In the genomic region with DNA sequence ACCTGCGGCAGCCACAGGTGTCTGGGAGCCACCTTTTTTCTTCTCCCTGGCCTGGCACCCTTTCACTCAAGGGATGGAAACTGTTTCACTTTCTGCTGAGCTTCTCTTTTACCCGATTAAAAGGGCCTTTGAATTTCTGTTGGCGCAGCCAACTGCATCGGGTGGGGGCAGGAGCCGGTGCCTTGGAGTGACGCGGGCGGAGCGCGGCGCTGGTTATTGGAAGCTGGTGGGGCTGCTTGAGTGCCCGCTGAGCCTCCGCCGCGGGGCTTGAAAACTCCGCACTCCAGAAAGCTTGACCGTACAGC, we compare ENCODE assay signal across 8 cellular contexts. TPM values are rescaled to one million over a fixed set of nuclear protein-coding genes. Genes with fewer than 3 reads are reported as not detected.
DNase-seq lines count a peak whose midpoint lies in the region; ATAC-seq and TF ChIP-seq lines count a peak whose summit lies in the region.

No MANE protein-coding gene starts in this region.

- H3K9me3 Mint-ChIP-seq in activated naive CD4-positive, alpha-beta T cell treated with anti-CD3 and anti-CD28 coated beads for 36 hours = no peaks in the 10 kb centered on the region

- no peaks in the 10 kb centered on the region for H3K36me3 ChIP-seq in OCI-LY3 (replicated peaks; ENCODE audit: low read depth, low read length)
- no peaks in the 10 kb centered on the region for H3K36me3 ChIP-seq in gastroesophageal sphincter
- H3K36me3 ChIP-seq in neural cell (ENCODE audit: insufficient read depth, low read length) = no peaks in the 10 kb centered on the region
- H3K36me3 ChIP-seq in upper lobe of right lung = no peaks in the 10 kb centered on the region

- 2% methylated on average over 8 of the region's 17 CpGs; no CpG with 5 or more reads in 1 of the 2 donors for WGBS in gastroesophageal sphincter (ENCODE audit: low coverage in 1 of 2), 2 donors

- TF ChIP-seq POLR2A in gastroesophageal sphincter (IDR thresholded peaks at IDR 0.05) = no peak

- no peaks in the 10 kb centered on the region for H3F3A ChIP-seq in neural cell (ENCODE audit: insufficient read depth, low read length, poor library complexity, severe bottlenecking)

- DNase-seq in Ammon's horn (ENCODE audit: low spot score) = peak; percentile 85
- DNase-seq in activated naive CD4-positive, alpha-beta T cell treated with anti-CD3 and anti-CD28 coated beads for 36 hours = peak; percentile 56
- DNase-seq in upper lobe of right lung = peak; percentile 89

- TF ChIP-seq RAD21 in neural cell (conservative IDR thresholded peaks at IDR 0.05) = no peak

- CTCF ChIA-PET in activated naive CD4-positive, alpha-beta T cell treated with anti-CD3 and anti-CD28 coated beads for 36 hours (lab: Charles Lee) = interaction anchor here (1.1 to 2.3 kb wide), 5 partner anchors 10 to 86 kb away, joined by 3 to 8 read pairs (median 3); a partner anchor contains a TSS

- H3K36me3 Mint-ChIP-seq in activated naive CD4-positive, alpha-beta T cell treated with anti-CD3 and anti-CD28 coated beads for 36 hours (ENCODE audit: low read depth) = peaks cover 2% of the 10 kb centered on the region

- H3K4me1 ChIP-seq in OCI-LY3 (ENCODE audit: low read length) (peaks cover 15% of the 10 kb centered on the region), gastroesophageal sphincter (peaks cover 0 to 17% (median 6%) of the 10 kb centered on the region in 3 donors), upper lobe of right lung (no peaks in the 10 kb centered on the region)

- intact Hi-C loops in activated naive CD4-positive, alpha-beta T cell treated with anti-CD3 and anti-CD28 coated beads for 36 hours (cut with micrococcal nuclease) = loop anchor here (5.0 kb wide), 2 partner anchors 55 to 70 kb away; no protein-coding TSS in a partner anchor
- intact Hi-C loops in upper lobe of right lung (cut with DNase I) = no loop called here

- TF ChIP-seq EP300 in gastroesophageal sphincter (IDR thresholded peaks at IDR 0.05) (no peak), neural cell (conservative IDR thresholded peaks at IDR 0.05; ENCODE audit: poor library complexity, severe bottlenecking) (no peak)

- H4K20me1 ChIP-seq in OCI-LY3 (ENCODE audit: insufficient read depth, low read length) (no peaks in the 10 kb centered on the region), neural cell (ENCODE audit: insufficient read depth) (no peaks in the 10 kb centered on the region)

- no peak for TF ChIP-seq CTCF in OCI-LY3 (IDR thresholded peaks at IDR 0.05; ENCODE audit: low read depth, low read length)
- TF ChIP-seq CTCF in gastroesophageal sphincter (IDR thresholded peaks at IDR 0.05) = no peak
- TF ChIP-seq CTCF in neural cell (IDR thresholded peaks at IDR 0.05; ENCODE audit: poor library complexity, severe bottlenecking) = no peak
- no peak for TF ChIP-seq CTCF in upper lobe of right lung (IDR thresholded peaks at IDR 0.05)

- H3K4me2 ChIP-seq in OCI-LY3 (ENCODE audit: low read length) (peak overlapping the region; percentile 99), neural cell (ENCODE audit: low read length) (peak overlapping the region; percentile 90)

- ATAC-seq in GM19035 (IDR thresholded peaks at IDR 0.05; ENCODE audit: unreplicated experiment) (peak; percentile 52), HG03196 (IDR thresholded peaks at IDR 0.05; ENCODE audit: unreplicated experiment) (peak; percentile 53), gastroesophageal sphincter (peak; percentile 76), upper lobe of right lung (peak; percentile 71)

- H3K4me1 Mint-ChIP-seq in activated naive CD4-positive, alpha-beta T cell treated with anti-CD3 and anti-CD28 coated beads for 36 hours (ENCODE audit: low read depth) = peaks cover 13% of the 10 kb centered on the region

- peak overlapping the region; percentile 87 for H3K4me3 Mint-ChIP-seq in activated naive CD4-positive, alpha-beta T cell treated with anti-CD3 and anti-CD28 coated beads for 36 hours

- H3K9ac ChIP-seq in OCI-LY3 (ENCODE audit: low read length) (peak overlapping the region; percentile 70), neural cell (ENCODE audit: low read length) (peak overlapping the region; percentile 39)

- no peak overlapping the region for H3K27ac ChIP-seq in OCI-LY3 (ENCODE audit: low read length)
- peak overlapping the region; percentile 22 to 89 (median 82) for H3K27ac ChIP-seq in gastroesophageal sphincter
- no peak overlapping the region for H3K27ac ChIP-seq in neural cell (ENCODE audit: low read length)
- peak overlapping the region; percentile 89 for H3K27ac ChIP-seq in upper lobe of right lung

- H3K9me2 ChIP-seq in neural cell (ENCODE audit: insufficient read depth, low read length) = no peaks in the 10 kb centered on the region

- no peak overlapping the region for H3K27ac Mint-ChIP-seq in activated naive CD4-positive, alpha-beta T cell treated with anti-CD3 and anti-CD28 coated beads for 36 hours

- H3K9me3 ChIP-seq in OCI-LY3 (ENCODE audit: insufficient read depth, low read length) = no peaks in the 10 kb centered on the region
- no peaks in the 10 kb centered on the region for H3K9me3 ChIP-seq in gastroesophageal sphincter
- H3K9me3 ChIP-seq in neural cell (ENCODE audit: low read length) = no peaks in the 10 kb centered on the region
- H3K9me3 ChIP-seq in upper lobe of right lung = no peaks in the 10 kb centered on the region

- H3K27me3 ChIP-seq in OCI-LY3 (ENCODE audit: low read depth, low read length) (no peaks in the 10 kb centered on the region), gastroesophageal sphincter (no peaks in the 10 kb centered on the region), neural cell (ENCODE audit: insufficient read depth, low read depth, low read length) (peaks cover 32% of the 10 kb centered on the region), upper lobe of right lung (no peaks in the 10 kb centered on the region)

- peak overlapping the region; percentile 96 for H2AFZ ChIP-seq in OCI-LY3 (ENCODE audit: low read depth, low read length)
- H2AFZ ChIP-seq in neural cell (ENCODE audit: low read depth, low read length) = no peak overlapping the region

- H3K4me3 ChIP-seq in OCI-LY3 (ENCODE audit: low read length) (peak overlapping the region; percentile 97), gastroesophageal sphincter (peak overlapping the region; percentile 77 to 91), neural cell (ENCODE audit: low read length) (peak overlapping the region; percentile 80), upper lobe of right lung (peak overlapping the region; percentile 83)

- H3K27me3 Mint-ChIP-seq in activated naive CD4-positive, alpha-beta T cell treated with anti-CD3 and anti-CD28 coated beads for 36 hours (ENCODE audit: low read depth) = no peaks in the 10 kb centered on the region

- no peaks in the 10 kb centered on the region for H3K79me2 ChIP-seq in OCI-LY3 (ENCODE audit: low read length)
- no peaks in the 10 kb centered on the region for H3K79me2 ChIP-seq in neural cell (replicated peaks; ENCODE audit: insufficient read depth, low read length)

TF ChIP-seq in neural cell, 6 proteins besides CTCF, POLR2A, EP300 and RAD21:
- TF ChIP-seq EZH2 (IDR thresholded peaks at IDR 0.05; ENCODE audit: borderline replicate concordance, insufficient read depth, low read length, poor library complexity, severe bottlenecking) (no peak), TAF1 (IDR thresholded peaks at IDR 0.05; ENCODE audit: low read depth) (no peak), SMC3 (conservative IDR thresholded peaks at IDR 0.05; ENCODE audit: poor library complexity) (no peak), MXI1 (conservative IDR thresholded peaks at IDR 0.05; ENCODE audit: poor library complexity, severe bottlenecking) (no peak), POLR2AphosphoS5 (IDR thresholded peaks at IDR 0.05) (no peak)
- TF ChIP-seq, protein P1, sequence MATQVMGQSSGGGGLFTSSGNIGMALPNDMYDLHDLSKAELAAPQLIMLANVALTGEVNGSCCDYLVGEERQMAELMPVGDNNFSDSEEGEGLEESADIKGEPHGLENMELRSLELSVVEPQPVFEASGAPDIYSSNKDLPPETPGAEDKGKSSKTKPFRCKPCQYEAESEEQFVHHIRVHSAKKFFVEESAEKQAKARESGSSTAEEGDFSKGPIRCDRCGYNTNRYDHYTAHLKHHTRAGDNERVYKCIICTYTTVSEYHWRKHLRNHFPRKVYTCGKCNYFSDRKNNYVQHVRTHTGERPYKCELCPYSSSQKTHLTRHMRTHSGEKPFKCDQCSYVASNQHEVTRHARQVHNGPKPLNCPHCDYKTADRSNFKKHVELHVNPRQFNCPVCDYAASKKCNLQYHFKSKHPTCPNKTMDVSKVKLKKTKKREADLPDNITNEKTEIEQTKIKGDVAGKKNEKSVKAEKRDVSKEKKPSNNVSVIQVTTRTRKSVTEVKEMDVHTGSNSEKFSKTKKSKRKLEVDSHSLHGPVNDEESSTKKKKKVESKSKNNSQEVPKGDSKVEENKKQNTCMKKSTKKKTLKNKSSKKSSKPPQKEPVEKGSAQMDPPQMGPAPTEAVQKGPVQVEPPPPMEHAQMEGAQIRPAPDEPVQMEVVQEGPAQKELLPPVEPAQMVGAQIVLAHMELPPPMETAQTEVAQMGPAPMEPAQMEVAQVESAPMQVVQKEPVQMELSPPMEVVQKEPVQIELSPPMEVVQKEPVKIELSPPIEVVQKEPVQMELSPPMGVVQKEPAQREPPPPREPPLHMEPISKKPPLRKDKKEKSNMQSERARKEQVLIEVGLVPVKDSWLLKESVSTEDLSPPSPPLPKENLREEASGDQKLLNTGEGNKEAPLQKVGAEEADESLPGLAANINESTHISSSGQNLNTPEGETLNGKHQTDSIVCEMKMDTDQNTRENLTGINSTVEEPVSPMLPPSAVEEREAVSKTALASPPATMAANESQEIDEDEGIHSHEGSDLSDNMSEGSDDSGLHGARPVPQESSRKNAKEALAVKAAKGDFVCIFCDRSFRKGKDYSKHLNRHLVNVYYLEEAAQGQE (IDR thresholded peaks at IDR 0.05; ENCODE audit: borderline replicate concordance) = no peak

RNA-seq across cellular contexts. Expression of a gene that starts 52.0 kb away (rescaled TPM):
- 1 to 10 TPM; 7.6 to 9.1 TPM for total RNA-seq in activated naive CD4-positive, alpha-beta T cell treated with anti-CD3 and anti-CD28 coated beads for 36 hours
- total RNA-seq in gastroesophageal sphincter = 100 to 1,000 TPM in 2 of 4 donors, 10 to 100 TPM in 2; 39.3 to 147 (median 104) TPM
- 1.2 and 3.1 TPM in 2 replicates for polyA plus RNA-seq in neural cell
- polyA minus RNA-seq in neural cell = 3.4 and 4.6 TPM in 2 replicates
- total RNA-seq in upper lobe of right lung = 131 TPM

Comparison
In these comparisons a context has a peak if more than half of its experiments do, and no peak if none do; other contexts are left out.
1. H3K27ac ChIP-seq: peak in gastroesophageal sphincter (4 of 4) and upper lobe of right lung (single experiment); none in OCI-LY3 (single experiment) and neural cell (single experiment).
2. Peak in every context shown above with its lines, with median percentiles within 50 percentile points of each other: DNase-seq, ATAC-seq and H3K4me3 ChIP-seq.